In genomic region chr1:30742300-30742962, GRCh38 we compare ENCODE assay signal across 17 cellular contexts. TPM values are rescaled to one million over a fixed set of nuclear protein-coding genes. Genes with fewer than 3 reads are reported as not detected.
DNase-seq lines count a peak whose midpoint lies in the region; ATAC-seq, FAIRE-seq and TF ChIP-seq lines count a peak whose summit lies in the region.
"Had no signal": no experiment of that assay in that cellular context is flagged by ENCODE, and none has a peak within 500 bp of the region (broad histone marks: within the 10 kb centered on the region; RNA-seq: fewer than 3 reads in every experiment).

No MANE protein-coding gene starts in this region.

- H3K27ac Mint-ChIP-seq in CD8-positive, alpha-beta T cell: peak overlapping the region; percentile 99
- peak overlapping the region; percentile 96 for H3K27ac Mint-ChIP-seq in activated CD4-positive, alpha-beta memory T cell treated with anti-CD3 and anti-CD28 coated beads for 36 hours

- H3K27me3 ChIP-seq in BLaER1 (no peaks in the 10 kb centered on the region), upper lobe of left lung (no peaks in the 10 kb centered on the region)
- H3K27me3 ChIP-seq in CD8-positive, alpha-beta T cell (ENCODE audit: insufficient read depth, low read length): no peaks in the 10 kb centered on the region

- H3K36me3 ChIP-seq in BLaER1 (peaks cover 93% of the 10 kb centered on the region), kidney (ENCODE audit: control insufficient read depth in 1 of 2, insufficient read depth in 2 of 2, low read length in 2 of 2) (no peaks in the 10 kb centered on the region), upper lobe of left lung (peaks cover 4 to 43% (median 27%) of the 10 kb centered on the region in 4 donors)
- peaks cover 43% of the 10 kb centered on the region for H3K36me3 ChIP-seq in CD8-positive, alpha-beta T cell (ENCODE audit: insufficient read depth, low read length)

- H3K27me3 Mint-ChIP-seq in CD8-positive, alpha-beta T cell (ENCODE audit: low read depth): no peaks in the 10 kb centered on the region
- no peaks in the 10 kb centered on the region for H3K27me3 Mint-ChIP-seq in activated CD4-positive, alpha-beta memory T cell treated with anti-CD3 and anti-CD28 coated beads for 36 hours

- TF ChIP-seq POLR2A in upper lobe of left lung (IDR thresholded peaks at IDR 0.05): no peak

- no peak for TF ChIP-seq EP300 in upper lobe of left lung (IDR thresholded peaks at IDR 0.05)

- no peak for DNase-seq in CD8-positive, alpha-beta T cell
- DNase-seq in activated CD4-positive, alpha-beta memory T cell treated with anti-CD3 and anti-CD28 coated beads for 36 hours: no peak
- peak; percentile 43 for DNase-seq in kidney
- no peak for DNase-seq in NCI-H446 (lab: John Stamatoyannopoulos, UW)
- no peak for DNase-seq in upper lobe of left lung
- no peak for DNase-seq in stimulated activated CD4-positive, alpha-beta T cell treated with anti-CD3 and anti-CD28 coated beads, Interleukin-4, amount 100 ng/mL, for 4 hours
- DNase-seq: AML-193, amygdala, cerebellar nuclear complex, foreskin fibroblast, PC-9, psoas muscle had no signal

- H3K4me3 Mint-ChIP-seq in CD8-positive, alpha-beta T cell: peak overlapping the region; percentile 60
- no peak overlapping the region for H3K4me3 Mint-ChIP-seq in activated CD4-positive, alpha-beta memory T cell treated with anti-CD3 and anti-CD28 coated beads for 36 hours

- peak overlapping the region; percentile 68; the same call in 1 of the 2 replicates for H3K9ac ChIP-seq in BLaER1
- no peak overlapping the region for H3K9ac ChIP-seq in kidney (ENCODE audit: low read length in 2 of 2)

- H3K4me1 Mint-ChIP-seq in CD8-positive, alpha-beta T cell (ENCODE audit: low read depth): peaks cover 92% of the 10 kb centered on the region
- peaks cover 81% of the 10 kb centered on the region for H3K4me1 Mint-ChIP-seq in activated CD4-positive, alpha-beta memory T cell treated with anti-CD3 and anti-CD28 coated beads for 36 hours (ENCODE audit: low read depth)

- WGBS in upper lobe of left lung, 2 donors: 70 to 91% methylated on average over 2 to 11 of the region's 11 CpGs

- intact Hi-C loops in CD8-positive, alpha-beta T cell (cut with DNase I, micrococcal nuclease): no loop called here
- intact Hi-C loops in activated CD4-positive, alpha-beta memory T cell treated with anti-CD3 and anti-CD28 coated beads for 36 hours (cut with micrococcal nuclease): no loop called here
- intact Hi-C loops in kidney (cut with DNase I): no loop called here

- peak overlapping the region; percentile 70 for H3K27ac ChIP-seq in BLaER1
- no peak overlapping the region for H3K27ac ChIP-seq in CD8-positive, alpha-beta T cell (ENCODE audit: low read depth, low read length)
- H3K27ac ChIP-seq in kidney (ENCODE audit: low read depth in 2 of 2, low read length in 2 of 2): no peak overlapping the region
- peak overlapping the region in 2 of 4 donors; percentile 45 to 56 for H3K27ac ChIP-seq in upper lobe of left lung
- H3K27ac ChIP-seq: PC-9, psoas muscle, SK-N-MC had no signal

- H3K36me3 Mint-ChIP-seq in CD8-positive, alpha-beta T cell: peaks cover 72% of the 10 kb centered on the region
- peaks cover 47% of the 10 kb centered on the region for H3K36me3 Mint-ChIP-seq in activated CD4-positive, alpha-beta memory T cell treated with anti-CD3 and anti-CD28 coated beads for 36 hours

- POLR2A ChIA-PET in CD8-positive, alpha-beta T cell (lab: Charles Lee): interaction anchor here (1.0 to 15.1 kb wide), 5 partner anchors 10 to 24 kb away, joined by 3 to 326 read pairs (median 24); partner anchors contain the start of gene LAPTM5
- POLR2A ChIA-PET in activated CD4-positive, alpha-beta memory T cell treated with anti-CD3 and anti-CD28 coated beads for 36 hours (lab: Charles Lee): interaction anchor here (1.6 to 5.5 kb wide), 3 partner anchors 10 to 24 kb away, joined by 5 to 75 read pairs (median 8); partner anchors contain the start of gene LAPTM5

- H3K9me3 Mint-ChIP-seq in CD8-positive, alpha-beta T cell: no peaks in the 10 kb centered on the region
- no peaks in the 10 kb centered on the region for H3K9me3 Mint-ChIP-seq in activated CD4-positive, alpha-beta memory T cell treated with anti-CD3 and anti-CD28 coated beads for 36 hours

- CTCF ChIA-PET in CD8-positive, alpha-beta T cell (lab: Charles Lee): interaction anchor here (0.6 to 27.7 kb wide), 8 partner anchors 8 to 36 kb away, joined by 3 to 338 read pairs (median 10); partner anchors contain the start of gene LAPTM5
- CTCF ChIA-PET in activated CD4-positive, alpha-beta memory T cell treated with anti-CD3 and anti-CD28 coated beads for 36 hours (lab: Charles Lee): interaction anchor here (2.6 to 9.6 kb wide), 5 partner anchors 14 to 40 kb away, joined by 11 to 65 read pairs (median 61); partner anchors contain the start of gene LAPTM5

- FAIRE-seq in kidney (lab: Jason Lieb, UNC): no peak
- FAIRE-seq: endometrium had no signal

- H3K4me2 ChIP-seq in BLaER1: peak overlapping the region; percentile 98
- H3K4me2 ChIP-seq: PC-9 had no signal

- TF ChIP-seq CTCF in CD8-positive, alpha-beta T cell (IDR thresholded peaks at IDR 0.05): no peak
- TF ChIP-seq CTCF in kidney (IDR thresholded peaks at IDR 0.05; ENCODE audit: borderline replicate concordance, extremely low read depth, insufficient read depth) (no peak), upper lobe of left lung (IDR thresholded peaks at IDR 0.05) (no peak)

- H4K20me1 ChIP-seq in BLaER1: peaks cover 100% of the 10 kb centered on the region

- no peaks in the 10 kb centered on the region for H3K9me3 ChIP-seq in BLaER1
- H3K9me3 ChIP-seq in CD8-positive, alpha-beta T cell (ENCODE audit: low read length): no peaks in the 10 kb centered on the region
- no peaks in the 10 kb centered on the region for H3K9me3 ChIP-seq in kidney (ENCODE audit: control insufficient read depth in 1 of 2, low read length in 2 of 2)
- H3K9me3 ChIP-seq in upper lobe of left lung: no peaks in the 10 kb centered on the region
- H3K9me3 ChIP-seq: psoas muscle had no signal

- ATAC-seq in CD8-positive, alpha-beta T cell: no peak
- no peak for ATAC-seq in upper lobe of left lung (ENCODE audit: low FRiP score in 2 of 2)
- ATAC-seq: psoas muscle had no signal

- peaks cover 100% of the 10 kb centered on the region for H3K4me1 ChIP-seq in BLaER1
- H3K4me1 ChIP-seq in CD8-positive, alpha-beta T cell (ENCODE audit: insufficient read depth, low read length): peaks cover 82% of the 10 kb centered on the region
- H3K4me1 ChIP-seq in kidney (ENCODE audit: control insufficient read depth in 1 of 2, insufficient read depth in 1 of 2, low read depth in 1 of 2, low read length in 2 of 2): no peaks in the 10 kb centered on the region
- H3K4me1 ChIP-seq in upper lobe of left lung: peaks cover 19 to 55% (median 40%) of the 10 kb centered on the region in 4 donors
- H3K4me1 ChIP-seq: psoas muscle had no signal

- H3K4me3 ChIP-seq in BLaER1 (peak overlapping the region; percentile 51; the same call in 1 of the 2 replicates), kidney (ENCODE audit: low read length in 2 of 2) (no peak overlapping the region), upper lobe of left lung (no peak overlapping the region)
- no peak overlapping the region for H3K4me3 ChIP-seq in CD8-positive, alpha-beta T cell (ENCODE audit: low read depth, low read length)
- H3K4me3 ChIP-seq: PC-9, psoas muscle, SK-N-MC had no signal

RNA-seq across cellular contexts. Expression of gene LAPTM5, which starts 15.1 kb away (rescaled TPM):
- 100 to 1,000 TPM; 629 to 653 TPM for total RNA-seq in CD8-positive, alpha-beta T cell
- total RNA-seq in activated CD4-positive, alpha-beta memory T cell treated with anti-CD3 and anti-CD28 coated beads for 36 hours: 100 to 1,000 TPM; 190 to 196 TPM
- total RNA-seq in kidney (108 TPM), upper lobe of left lung (100 to 1,000 TPM; 148 to 624 (median 225) TPM)
- polyA plus RNA-seq in kidney (ENCODE audit: insufficient read depth, low read depth, low replicate concordance): 23.5 TPM

RNA-seq across cellular contexts. Expression of gene MATN1, which starts 19.0 kb away (rescaled TPM):
- total RNA-seq in CD8-positive, alpha-beta T cell: 1 to 10 TPM; 6.6 to 7.4 TPM
- total RNA-seq in activated CD4-positive, alpha-beta memory T cell treated with anti-CD3 and anti-CD28 coated beads for 36 hours: under 1 TPM in 1 of 2 experiments, not detected in 1; 0.34 TPM
- 0.13 TPM for total RNA-seq in kidney
- not detected for polyA plus RNA-seq in kidney (ENCODE audit: insufficient read depth, low read depth, low replicate concordance)
- total RNA-seq in upper lobe of left lung: under 1 TPM in 1 of 6 donors, not detected in 5; 0.15 TPM
- total RNA-seq: myocyte, psoas muscle had no signal
- polyA plus RNA-seq: liver had no signal
